Comparison of ENCODE assay signal across 9 cellular contexts in genomic region chr2:174593574-174594203, GRCh38. TPM values are rescaled to one million over a fixed set of nuclear protein-coding genes. Genes with fewer than 3 reads are reported as not detected.
A peak's percentile ranks its signal among the peaks of the same experiment; 100 is the strongest.
DNase-seq lines count a peak whose midpoint lies in the region; ATAC-seq and TF ChIP-seq lines count a peak whose summit lies in the region.
"Had no signal": no experiment of that assay in that cellular context is flagged by ENCODE, and none has a peak within 500 bp of the region (broad histone marks: within the 10 kb centered on the region; RNA-seq: fewer than 3 reads in every experiment).

No MANE protein-coding gene starts in this region.

- H3K9me3 Mint-ChIP-seq in activated naive CD4-positive, alpha-beta T cell treated with anti-CD3 and anti-CD28 coated beads for 36 hours, result no peaks in the 10 kb centered on the region

- H3K4me3 Mint-ChIP-seq in activated naive CD4-positive, alpha-beta T cell treated with anti-CD3 and anti-CD28 coated beads for 36 hours, result peak overlapping the region; percentile 77

- WGBS in spleen, 5 donors, result 2 to 5% (median 4%) methylated on average over 6 of the region's 6 CpGs

- TF ChIP-seq CTCF in spleen (IDR thresholded peaks at IDR 0.05 in 8 of 11, conservative IDR thresholded peaks at IDR 0.05 in 3 of 11), result no peak

- H3K27ac ChIP-seq in spleen, result peak overlapping the region; percentile 81 to 97 (median 94)
- H3K27ac ChIP-seq: C4-2B had no signal

- H3K4me1 Mint-ChIP-seq in activated naive CD4-positive, alpha-beta T cell treated with anti-CD3 and anti-CD28 coated beads for 36 hours (ENCODE audit: low read depth), result peaks cover 52% of the 10 kb centered on the region

- H3K4me1 ChIP-seq in spleen, result peaks cover 29 to 100% (median 78%) of the 10 kb centered on the region in 6 donors

- H3K36me3 ChIP-seq in spleen, result peaks cover 0 to 26% (median 5%) of the 10 kb centered on the region in 6 donors

- H3K36me3 Mint-ChIP-seq in activated naive CD4-positive, alpha-beta T cell treated with anti-CD3 and anti-CD28 coated beads for 36 hours (ENCODE audit: low read depth), result peaks cover 33% of the 10 kb centered on the region

- no peaks in the 10 kb centered on the region for H3K27me3 Mint-ChIP-seq in activated naive CD4-positive, alpha-beta T cell treated with anti-CD3 and anti-CD28 coated beads for 36 hours (ENCODE audit: low read depth)

- no peaks in the 10 kb centered on the region for H3K9me3 ChIP-seq in spleen

- intact Hi-C loops in activated naive CD4-positive, alpha-beta T cell treated with anti-CD3 and anti-CD28 coated beads for 36 hours (cut with micrococcal nuclease), result loop anchor here (1.0 to 2.0 kb wide), 6 partner anchors 11 to 629 kb away; partner anchors contain the start of genes GPR155 and SP3
- intact Hi-C loops in left ventricle myocardium superior (cut with micrococcal nuclease), result no loop called here
- intact Hi-C loops in spleen (cut with DNase I; ENCODE audit: low total_unique reads), result no loop called here

- peak in 2 of 3 donors; percentile 48 to 55 for TF ChIP-seq POLR2A in spleen (IDR thresholded peaks at IDR 0.05)

- H3K27ac Mint-ChIP-seq in activated naive CD4-positive, alpha-beta T cell treated with anti-CD3 and anti-CD28 coated beads for 36 hours, result peak overlapping the region; percentile 99

- peak overlapping the region in 7 of 8 donors; percentile 4 to 74 (median 37) for H3K4me3 ChIP-seq in spleen

- H3K27me3 ChIP-seq in spleen (replicated peaks in 1 of 7), result no peaks in the 10 kb centered on the region

- CTCF ChIA-PET in activated naive CD4-positive, alpha-beta T cell treated with anti-CD3 and anti-CD28 coated beads for 36 hours (lab: Charles Lee), result interaction anchor here (0.6 to 17.9 kb wide), 13 partner anchors 10 to 126 kb away, joined by 3 to 224 read pairs (median 5); no protein-coding TSS in a partner anchor

- peak; percentile 42 for ATAC-seq in HG03060 (IDR thresholded peaks at IDR 0.05; ENCODE audit: low read depth, unreplicated experiment)
- peak; percentile 69 for ATAC-seq in left ventricle myocardium superior

- DNase-seq in activated CD4-positive, CD25-positive, alpha-beta regulatory T cell (lab: John Stamatoyannopoulos, UW), result peak in 3 of 4 experiments; percentile 10 to 51 (median 44)
- no peak for DNase-seq in activated CD4-positive, CD25-positive, alpha-beta regulatory T cell treated with anti-CD3 and anti-CD28 coated beads, Interleukin-2, amount 50 U/mL, for 72 hours
- peak; percentile 87 for DNase-seq in activated naive CD4-positive, alpha-beta T cell treated with anti-CD3 and anti-CD28 coated beads for 36 hours
- no peak for DNase-seq in left ventricle myocardium superior
- no peak for DNase-seq in spleen
- DNase-seq in HPDE6-E6E7 (ENCODE audit: extremely low spot score), result no peak

TF ChIP-seq in PFSK-1, 5 proteins besides CTCF, POLR2A, EP300 and RAD21:
- TF ChIP-seq TAF1 (IDR thresholded peaks at IDR 0.05; ENCODE audit: borderline replicate concordance, insufficient read depth, low read length) (peak; percentile 30; the same call in 1 of the 2 replicates), FOXP2 (optimal IDR thresholded peaks at IDR 0.05; ENCODE audit: borderline replicate concordance, extremely low read depth, extremely low read length, insufficient read depth) (no peak), SIN3A (IDR thresholded peaks at IDR 0.05; ENCODE audit: borderline replicate concordance, insufficient read depth, low read length) (0 out of 2 replicates have a peak, but pooled peaks have one; percentile 47)

RNA-seq across cellular contexts. Expression of gene WIPF1, which starts 3.9 kb away (rescaled TPM):
- 4.5 TPM for polyA plus RNA-seq in PFSK-1 (2012; ENCODE audit: insufficient read length, low read depth)
- total RNA-seq in activated naive CD4-positive, alpha-beta T cell treated with anti-CD3 and anti-CD28 coated beads for 36 hours, result 100 to 1,000 TPM; 167 TPM
- total RNA-seq in left ventricle myocardium superior, result 15.2 TPM
- 100 to 1,000 TPM; 153 to 265 (median 242) TPM for total RNA-seq in spleen
- polyA plus RNA-seq in spleen, result 10 to 100 TPM; 74.9 to 86.3 (median 82.8) TPM

Comparison
In these comparisons a context has a peak if more than half of its experiments do, and no peak if none do; other contexts are left out.
1. DNase-seq: peak in activated CD4-positive, CD25-positive, alpha-beta regulatory T cell (3 of 4) and activated naive CD4-positive, alpha-beta T cell treated with anti-CD3 and anti-CD28 coated beads for 36 hours (single experiment); none in activated CD4-positive, CD25-positive, alpha-beta regulatory T cell treated with anti-CD3 and anti-CD28 coated beads, Interleukin-2, amount 50 U/mL, for 72 hours (single experiment), left ventricle myocardium superior (single experiment), spleen (single experiment) and HPDE6-E6E7 (single experiment).